34 cellular contexts compared by ENCODE assay signal in the genomic region with DNA sequence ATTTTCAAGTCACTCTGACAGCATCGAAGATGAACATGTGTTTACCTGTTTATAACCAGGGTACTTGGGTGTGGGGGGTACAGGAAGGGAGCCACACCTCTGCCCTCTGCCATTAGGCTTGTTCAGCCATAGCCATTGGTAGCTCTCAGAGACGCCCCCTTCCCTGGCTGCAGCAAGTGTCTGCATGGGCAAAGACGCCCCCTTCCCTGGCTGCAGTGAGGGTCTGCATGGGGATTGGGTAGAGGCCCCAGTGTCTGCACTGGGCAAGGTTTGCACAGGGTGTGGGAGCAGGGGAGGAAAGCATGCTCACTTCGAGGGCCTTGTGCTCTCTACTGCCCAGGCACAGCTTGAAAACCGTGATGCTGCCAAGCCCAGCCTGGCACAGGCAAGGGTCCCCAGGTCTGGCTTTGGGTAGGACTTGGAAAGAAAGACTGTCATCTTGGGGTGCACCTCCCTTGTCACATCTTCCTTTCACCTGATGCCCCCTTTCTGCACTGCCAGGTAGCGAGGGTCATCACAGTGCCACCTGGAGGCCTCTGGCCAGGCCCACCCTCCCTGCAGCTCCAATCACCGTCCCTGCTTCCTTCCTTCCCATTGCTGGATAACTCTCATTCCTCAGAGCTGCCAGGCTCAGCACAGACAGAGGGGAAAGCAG. TPM values are rescaled to one million over a fixed set of nuclear protein-coding genes. Genes with fewer than 3 reads are reported as not detected.
DNase-seq lines count a peak whose midpoint lies in the region; ATAC-seq, FAIRE-seq and TF ChIP-seq lines count a peak whose summit lies in the region.
"Had no signal": no experiment of that assay in that cellular context is flagged by ENCODE, and none has a peak within 500 bp of the region (broad histone marks: within the 10 kb centered on the region; RNA-seq: fewer than 3 reads in every experiment).

No MANE protein-coding gene starts in this region.

- ATAC-seq in HepG2 (peak; percentile 75), right lobe of liver (no peak), GM21619 (IDR thresholded peaks at IDR 0.05; ENCODE audit: unreplicated experiment) (no peak)
- ATAC-seq: activated CD4-positive, alpha-beta T cell treated with anti-CD3 and anti-CD28 coated beads for 36 hours; left lobe of liver; stimulated activated naive CD8-positive, alpha-beta T cell treated with anti-CD3 and anti-CD28 coated beads, Interleukin-15, amount 100 ng/mL, for 72 hours had no signal

- WGBS in HepG2 (ENCODE audit: low lambda C conversion rate): 48% methylated on average over 3 of the region's 7 CpGs
- 86% methylated on average over 3 of the region's 7 CpGs for WGBS in right lobe of liver (ENCODE audit: insufficient coverage, low coverage, low lambda C conversion rate, missing lambda C conversion rate)
- WGBS in esophagus muscularis mucosa: 83% methylated on average over 7 of the region's 7 CpGs

- no peak overlapping the region for H2AFZ ChIP-seq in HepG2 (ENCODE audit: low read length)

- TF ChIP-seq RAD21 in HepG2 (CRISPR knock-in tag; IDR thresholded peaks at IDR 0.05): no peak

- H4K20me1 ChIP-seq in HepG2 (ENCODE audit: insufficient read depth, low read length): no peaks in the 10 kb centered on the region

- peaks cover 5% of the 10 kb centered on the region for H3K27me3 Mint-ChIP-seq in HFFc6 (ENCODE audit: insufficient read depth)
- H3K27me3 Mint-ChIP-seq in type B pancreatic cell: peaks cover 15% of the 10 kb centered on the region
- H3K27me3 Mint-ChIP-seq: activated CD4-positive, alpha-beta T cell treated with anti-CD3 and anti-CD28 coated beads for 36 hours; activated naive CD8-positive, alpha-beta T cell; stimulated activated naive CD8-positive, alpha-beta T cell treated with anti-CD3 and anti-CD28 coated beads, Interleukin-15, amount 100 ng/mL, for 72 hours had no signal

- no peaks in the 10 kb centered on the region for H3K36me3 ChIP-seq in HepG2 (replicated peaks in 1 of 2; ENCODE audit: control insufficient read depth in 1 of 2, insufficient read depth in 2 of 2, low read length in 2 of 2)
- no peaks in the 10 kb centered on the region for H3K36me3 ChIP-seq in right lobe of liver
- H3K36me3 ChIP-seq in esophagus muscularis mucosa: no peaks in the 10 kb centered on the region
- no peaks in the 10 kb centered on the region for H3K36me3 ChIP-seq in Peyer's patch
- H3K36me3 ChIP-seq: right atrium auricular region, SJSA1, thyroid gland had no signal

- H3K9ac ChIP-seq in HepG2 (ENCODE audit: insufficient read depth, low read depth, low read length): no peak overlapping the region

- DNase-seq in HepG2 (ENCODE audit: low spot score) (no peak), right lobe of liver (no peak), HFFc6 (no peak), esophagus muscularis mucosa (ENCODE audit: extremely low spot score) (peak; percentile 62), type B pancreatic cell (ENCODE audit: extremely low spot score, unreplicated experiment) (peak; percentile 60), Peyer's patch (no peak)
- no peak for DNase-seq in stimulated activated CD4-positive, alpha-beta T cell treated with anti-CD3 and anti-CD28 coated beads, Interleukin-2, amount 100 ng/mL, for 24 hours
- DNase-seq: activated CD4-positive, alpha-beta T cell treated with anti-CD3 and anti-CD28 coated beads for 36 hours; activated effector memory CD4-positive, alpha-beta T cell treated with Interleukin-2 at 50 U/mL for 16 hours; activated T-cell treated with anti-CD3 and anti-CD28 coated beads, Interleukin-2, amount 50 U/mL, for 1 hour; CD4-positive, alpha-beta memory T cell; effector CD8-positive, alpha-beta T cell; KBM-7; mesenchymal stem cell; NCI-H1092 treated with DMSO at 0.1 percent for 48 hours; NCI-H1694 treated with DMSO at 0.1 percent for 48 hours; NCI-H82; posterior cingulate gyrus; RPMI8226; stimulated activated naive CD8-positive, alpha-beta T cell treated with anti-CD3 and anti-CD28 coated beads, Interleukin-15, amount 100 ng/mL, for 72 hours; T-helper 1 cell; thyroid gland had no signal

- H3K27ac ChIP-seq in HepG2 (ENCODE audit: extremely low read length, insufficient read depth, low read length) (no peak overlapping the region), right lobe of liver (no peak overlapping the region), esophagus muscularis mucosa (replicated peaks in 1 of 4) (no peak overlapping the region), Peyer's patch (no peak overlapping the region)
- H3K27ac ChIP-seq: epithelial cell of prostate, right atrium auricular region, SJSA1, thyroid gland had no signal

- H3K9me3 Mint-ChIP-seq in HFFc6 (no peaks in the 10 kb centered on the region), type B pancreatic cell (no peaks in the 10 kb centered on the region)
- H3K9me3 Mint-ChIP-seq: CD4-positive, alpha-beta memory T cell; neural crest cell; stimulated activated naive CD8-positive, alpha-beta T cell treated with anti-CD3 and anti-CD28 coated beads, Interleukin-15, amount 100 ng/mL, for 72 hours had no signal

- TF ChIP-seq CTCF in HepG2 (CRISPR knock-in tag; IDR thresholded peaks at IDR 0.05): peak; percentile 66
- TF ChIP-seq CTCF in right lobe of liver (IDR thresholded peaks at IDR 0.05): no peak
- peak; percentile 23; the same call in 1 of the 2 replicates for TF ChIP-seq CTCF in HFFc6 (IDR thresholded peaks at IDR 0.05)
- TF ChIP-seq CTCF in esophagus muscularis mucosa (IDR thresholded peaks at IDR 0.05): no peak
- TF ChIP-seq CTCF in type B pancreatic cell (conservative IDR thresholded peaks at IDR 0.05): no peak
- no peak for TF ChIP-seq CTCF in Peyer's patch (IDR thresholded peaks at IDR 0.05)

- no peak for TF ChIP-seq EP300 in HepG2 (IDR thresholded peaks at IDR 0.05; ENCODE audit: low read depth in 2 of 2, low read length in 2 of 2)
- no peak for TF ChIP-seq EP300 in HepG2 (CRISPR knock-in tag; IDR thresholded peaks at IDR 0.05; ENCODE audit: borderline replicate concordance)
- TF ChIP-seq EP300 in esophagus muscularis mucosa (IDR thresholded peaks at IDR 0.05): no peak

- no peak for TF ChIP-seq POLR2A in HepG2 (IDR thresholded peaks at IDR 0.05; ENCODE audit: insufficient read depth in 1 of 2, low read depth in 2 of 2, low read length in 2 of 2)
- TF ChIP-seq POLR2A in right lobe of liver (IDR thresholded peaks at IDR 0.05): no peak
- no peak for TF ChIP-seq POLR2A in esophagus muscularis mucosa (IDR thresholded peaks at IDR 0.05; ENCODE audit: low read depth)
- TF ChIP-seq POLR2A in Peyer's patch (IDR thresholded peaks at IDR 0.05): no peak

- no peaks in the 10 kb centered on the region for H3K79me2 ChIP-seq in HepG2 (ENCODE audit: insufficient read depth, low read length)

- H3K4me1 ChIP-seq in HepG2 (ENCODE audit: insufficient read depth, low read length): peaks cover 24% of the 10 kb centered on the region
- H3K4me1 ChIP-seq in right lobe of liver: no peaks in the 10 kb centered on the region
- no peaks in the 10 kb centered on the region for H3K4me1 ChIP-seq in esophagus muscularis mucosa
- no peaks in the 10 kb centered on the region for H3K4me1 ChIP-seq in Peyer's patch
- H3K4me1 ChIP-seq: right atrium auricular region, SJSA1, thyroid gland had no signal

- BruUV-seq in HepG2 (replicated peaks; lab: Mats Ljungman, UMichigan): no TSS peak

- CTCF ChIA-PET in HepG2 (lab: Yijun Ruan, JAX; ENCODE audit: low intra/inter-chr PET ratio, low total read pairs): interaction anchor here (1.0 kb wide), 1 partner anchor 76 kb away, joined by 3 read pairs; no protein-coding TSS in a partner anchor

- peak overlapping the region; percentile 72; the same call in 1 of the 2 replicates for H3K4me2 ChIP-seq in HepG2 (ENCODE audit: low read depth, low read length)
- H3K4me2 ChIP-seq: smooth muscle cell had no signal

- intact Hi-C loops in HepG2 (cut with micrococcal nuclease; ENCODE audit: unreplicated experiment) (loop anchor here (1.0 kb wide), 1 partner anchor 14 kb away; no protein-coding TSS in a partner anchor), right lobe of liver (cut with DNase I) (no loop called here), esophagus muscularis mucosa (cut with DNase I) (no loop called here)

- no peaks in the 10 kb centered on the region for H3K4me1 Mint-ChIP-seq in HFFc6 (ENCODE audit: low read depth)
- no peaks in the 10 kb centered on the region for H3K4me1 Mint-ChIP-seq in type B pancreatic cell (ENCODE audit: unreplicated experiment)
- H3K4me1 Mint-ChIP-seq: activated CD4-positive, alpha-beta T cell treated with anti-CD3 and anti-CD28 coated beads for 36 hours; CD4-positive, alpha-beta memory T cell; neural crest cell; stimulated activated naive CD8-positive, alpha-beta T cell treated with anti-CD3 and anti-CD28 coated beads, Interleukin-15, amount 100 ng/mL, for 72 hours had no signal

- no peaks in the 10 kb centered on the region for H3K36me3 Mint-ChIP-seq in HFFc6 (ENCODE audit: low read depth)
- H3K36me3 Mint-ChIP-seq in type B pancreatic cell: no peaks in the 10 kb centered on the region
- H3K36me3 Mint-ChIP-seq: activated naive CD8-positive, alpha-beta T cell; CD4-positive, alpha-beta memory T cell had no signal

- H3K27me3 ChIP-seq in HepG2 (ENCODE audit: control insufficient read depth in 1 of 2, insufficient read depth in 2 of 2, low read length in 2 of 2) (no peaks in the 10 kb centered on the region), right lobe of liver (no peaks in the 10 kb centered on the region), esophagus muscularis mucosa (peaks cover 0 to 8% (median 0%) of the 10 kb centered on the region in 4 donors), Peyer's patch (no peaks in the 10 kb centered on the region)
- H3K27me3 ChIP-seq: right atrium auricular region, SJSA1, thyroid gland had no signal

- H3K4me3 Mint-ChIP-seq in HFFc6 (no peak overlapping the region), type B pancreatic cell (no peak overlapping the region)
- H3K4me3 Mint-ChIP-seq: activated CD4-positive, alpha-beta T cell treated with anti-CD3 and anti-CD28 coated beads for 36 hours; activated naive CD8-positive, alpha-beta T cell; neural crest cell; stimulated activated naive CD8-positive, alpha-beta T cell treated with anti-CD3 and anti-CD28 coated beads, Interleukin-15, amount 100 ng/mL, for 72 hours had no signal

- FAIRE-seq in HepG2 (lab: Jason Lieb, UNC): no peak
- FAIRE-seq: GM12891, HTR-8/SVneo, islet of Langerhans had no signal

- POLR2A ChIA-PET in HepG2 (lab: Yijun Ruan, JAX): interaction anchor here (1.6 kb wide), 1 partner anchor 43 kb away, joined by 5 read pairs; a partner anchor contains a TSS

- H3K9me3 ChIP-seq in HepG2 (ENCODE audit: low read length) (no peaks in the 10 kb centered on the region), right lobe of liver (no peaks in the 10 kb centered on the region), esophagus muscularis mucosa (no peaks in the 10 kb centered on the region), Peyer's patch (no peaks in the 10 kb centered on the region)
- H3K9me3 ChIP-seq: right atrium auricular region, SJSA1, thyroid gland had no signal

- H3K4me3 ChIP-seq in HepG2 (replicated peaks in 1 of 3; ENCODE audit: insufficient read depth in 1 of 3, low read depth in 2 of 3, low read length in 3 of 3) (no peak overlapping the region), right lobe of liver (no peak overlapping the region), esophagus muscularis mucosa (no peak overlapping the region), Peyer's patch (no peak overlapping the region)
- H3K4me3 ChIP-seq: right atrium auricular region, SJSA1, smooth muscle cell, thyroid gland had no signal

- H3K27ac Mint-ChIP-seq in HFFc6 (no peak overlapping the region), type B pancreatic cell (no peak overlapping the region)
- H3K27ac Mint-ChIP-seq: activated CD4-positive, alpha-beta T cell treated with anti-CD3 and anti-CD28 coated beads for 36 hours; activated naive CD8-positive, alpha-beta T cell; stimulated activated naive CD8-positive, alpha-beta T cell treated with anti-CD3 and anti-CD28 coated beads, Interleukin-15, amount 100 ng/mL, for 72 hours had no signal

- in situ Hi-C loops in HepG2 (cut with HindIII; ENCODE audit: extremely low pct_ligation_motif_present, low pct_unique_long_range_greater_than_20kb): no loop called here

RNA-seq across cellular contexts. Expression of a gene that starts 3.7 kb away (rescaled TPM):
- total RNA-seq in HepG2 (2016; rRNA removed; fragmentation: Illumina TruSeq; extraction: Trizol): 0.60 and 0.95 TPM in 2 replicates
- total RNA-seq in HepG2 (2016; cell fraction: cytosol; rRNA removed; fragmentation: Illumina TruSeq; extraction: Trizol; ENCODE audit: low read depth): 2.2 and 2.6 TPM in 2 replicates
- total RNA-seq in HepG2 (2016; cell fraction: insoluble cytoplasmic fraction; rRNA removed; fragmentation: Illumina TruSeq; extraction: Trizol): 0.42 and 0.65 TPM in 2 replicates
- 1.3 and 1.4 TPM in 2 replicates for total RNA-seq in HepG2 (2016; cell fraction: membrane; rRNA removed; fragmentation: Illumina TruSeq; extraction: Trizol)
- 1.3 and 1.4 TPM in 2 replicates for total RNA-seq in HepG2 (2016; cell fraction: nucleus; rRNA removed; fragmentation: Illumina TruSeq; extraction: Trizol)
- polyA plus RNA-seq in HepG2 (2011; rRNA removed): 0.78 and 1.6 TPM in 2 replicates
- polyA plus RNA-seq in HepG2 (2011; cell fraction: cytosol; rRNA removed): 0.83 and 1.5 TPM in 2 replicates
- 3.0 and 3.2 TPM in 2 replicates for polyA plus RNA-seq in HepG2 (2011; cell fraction: nucleus; rRNA removed)
- 1.9 and 2.5 TPM in 2 replicates for polyA plus RNA-seq in HepG2 (2012)
- polyA plus RNA-seq in HepG2 (2016; cell fraction: cytosol; fragmentation: Illumina TruSeq; extraction: Trizol; ENCODE audit: low read depth): 1.4 and 2.2 TPM in 2 replicates
- 0.38 and 0.45 TPM in 2 replicates for polyA plus RNA-seq in HepG2 (2016; cell fraction: insoluble cytoplasmic fraction; fragmentation: Illumina TruSeq; extraction: Trizol; ENCODE audit: low read depth)
- 1.4 and 1.9 TPM in 2 replicates for polyA plus RNA-seq in HepG2 (2016; cell fraction: membrane; fragmentation: Illumina TruSeq; extraction: Trizol; ENCODE audit: low read depth)
- 1.1 and 2.7 TPM in 2 replicates for polyA plus RNA-seq in HepG2 (2016; cell fraction: nucleus; fragmentation: Illumina TruSeq; extraction: Trizol; ENCODE audit: insufficient read depth, low read depth)
- polyA minus RNA-seq in HepG2 (2011; rRNA and poly(A)+ RNA removed; ENCODE audit: low replicate concordance): 0.12 and 0.19 TPM in 2 replicates
- polyA minus RNA-seq in HepG2 (2011; cell fraction: cytosol; rRNA and poly(A)+ RNA removed): 1.1 TPM in 1 of 2 replicates, not detected in the other
- 0.90 and 1.2 TPM in 2 replicates for polyA minus RNA-seq in HepG2 (2011; cell fraction: nucleus; rRNA and poly(A)+ RNA removed)
- 1 to 10 TPM in 1 of 6 experiments, under 1 TPM in 3, not detected in 2; 0.25 to 1.4 (median 0.29) TPM for total RNA-seq in right lobe of liver
- 1 to 10 TPM in 1 of 6 experiments, under 1 TPM in 5; 0.24 to 1.4 (median 0.52) TPM for total RNA-seq in HFFc6 (2021; fragmentation: NEBNext Ultra II Directional; extraction: Animal tissue kit (Norgen Biotek cat#: 25700))
- total RNA-seq in esophagus muscularis mucosa: under 1 TPM in 2 of 4 donors, not detected in 2; 0.32 to 0.57 TPM
- total RNA-seq in type B pancreatic cell (ENCODE audit: low replicate concordance): 0.36 and 0.82 TPM in 2 replicates
- total RNA-seq in Peyer's patch: not detected
- total RNA-seq: glomerular endothelial cell, right atrium auricular region had no signal

RNA-seq across cellular contexts. Expression of a gene that starts 15.0 kb away (rescaled TPM):
- total RNA-seq in HepG2 (2016; rRNA removed; fragmentation: Illumina TruSeq; extraction: Trizol) (16.3 and 16.8 TPM in 2 replicates), right lobe of liver (1 to 10 TPM; 4.5 to 7.4 (median 6.0) TPM), esophagus muscularis mucosa (10 to 100 TPM; 12.1 to 17.1 (median 14.2) TPM), type B pancreatic cell (ENCODE audit: low replicate concordance) (22.9 and 25.4 TPM in 2 replicates), Peyer's patch (10 to 100 TPM; 20.0 to 36.4 (median 31.9) TPM)
- total RNA-seq in HepG2 (2016; cell fraction: cytosol; rRNA removed; fragmentation: Illumina TruSeq; extraction: Trizol; ENCODE audit: low read depth): 5.3 and 8.9 TPM in 2 replicates
- total RNA-seq in HepG2 (2016; cell fraction: insoluble cytoplasmic fraction; rRNA removed; fragmentation: Illumina TruSeq; extraction: Trizol): 16.4 and 17.2 TPM in 2 replicates
- 6.3 and 7.2 TPM in 2 replicates for total RNA-seq in HepG2 (2016; cell fraction: membrane; rRNA removed; fragmentation: Illumina TruSeq; extraction: Trizol)
- total RNA-seq in HepG2 (2016; cell fraction: nucleus; rRNA removed; fragmentation: Illumina TruSeq; extraction: Trizol): 17.7 and 18.0 TPM in 2 replicates
- 12.1 and 12.3 TPM in 2 replicates for polyA plus RNA-seq in HepG2 (2011; rRNA removed)
- 8.5 and 9.3 TPM in 2 replicates for polyA plus RNA-seq in HepG2 (2011; cell fraction: cytosol; rRNA removed)
- 19.5 and 21.4 TPM in 2 replicates for polyA plus RNA-seq in HepG2 (2011; cell fraction: nucleus; rRNA removed)
- 6.9 and 7.4 TPM in 2 replicates for polyA plus RNA-seq in HepG2 (2012)
- polyA plus RNA-seq in HepG2 (2016; cell fraction: cytosol; fragmentation: Illumina TruSeq; extraction: Trizol; ENCODE audit: low read depth): 0.67 and 0.86 TPM in 2 replicates
- 10.6 and 12.8 TPM in 2 replicates for polyA plus RNA-seq in HepG2 (2016; cell fraction: insoluble cytoplasmic fraction; fragmentation: Illumina TruSeq; extraction: Trizol; ENCODE audit: low read depth)
- polyA plus RNA-seq in HepG2 (2016; cell fraction: membrane; fragmentation: Illumina TruSeq; extraction: Trizol; ENCODE audit: low read depth): 1.9 and 2.2 TPM in 2 replicates
- 22.2 and 24.0 TPM in 2 replicates for polyA plus RNA-seq in HepG2 (2016; cell fraction: nucleus; fragmentation: Illumina TruSeq; extraction: Trizol; ENCODE audit: insufficient read depth, low read depth)
- 23.9 and 24.6 TPM in 2 replicates for polyA minus RNA-seq in HepG2 (2011; rRNA and poly(A)+ RNA removed; ENCODE audit: low replicate concordance)
- polyA minus RNA-seq in HepG2 (2011; cell fraction: cytosol; rRNA and poly(A)+ RNA removed): 7.1 and 8.5 TPM in 2 replicates
- polyA minus RNA-seq in HepG2 (2011; cell fraction: nucleus; rRNA and poly(A)+ RNA removed): 29.0 and 31.5 TPM in 2 replicates
- total RNA-seq in HFFc6 (2021; fragmentation: NEBNext Ultra II Directional; extraction: Animal tissue kit (Norgen Biotek cat#: 25700)): 10 to 100 TPM in 3 of 6 experiments, 1 to 10 TPM in 3; 9.3 to 12.6 (median 9.9) TPM

RNA-seq across cellular contexts. Expression of a gene that starts 43.3 kb away (rescaled TPM):
- 53.4 and 54.8 TPM in 2 replicates for total RNA-seq in HepG2 (2016; rRNA removed; fragmentation: Illumina TruSeq; extraction: Trizol)
- 16.2 and 27.8 TPM in 2 replicates for total RNA-seq in HepG2 (2016; cell fraction: cytosol; rRNA removed; fragmentation: Illumina TruSeq; extraction: Trizol; ENCODE audit: low read depth)
- total RNA-seq in HepG2 (2016; cell fraction: insoluble cytoplasmic fraction; rRNA removed; fragmentation: Illumina TruSeq; extraction: Trizol): 55.5 and 56.9 TPM in 2 replicates
- 43.6 and 47.0 TPM in 2 replicates for total RNA-seq in HepG2 (2016; cell fraction: membrane; rRNA removed; fragmentation: Illumina TruSeq; extraction: Trizol)
- total RNA-seq in HepG2 (2016; cell fraction: nucleus; rRNA removed; fragmentation: Illumina TruSeq; extraction: Trizol): 62.9 and 68.9 TPM in 2 replicates
- 75.6 and 83.2 TPM in 2 replicates for polyA plus RNA-seq in HepG2 (2011; rRNA removed)
- polyA plus RNA-seq in HepG2 (2011; cell fraction: cytosol; rRNA removed): 46.0 and 47.5 TPM in 2 replicates
- polyA plus RNA-seq in HepG2 (2011; cell fraction: nucleus; rRNA removed): 141 and 161 TPM in 2 replicates
- polyA plus RNA-seq in HepG2 (2012): 32.8 and 35.8 TPM in 2 replicates
- polyA plus RNA-seq in HepG2 (2016; cell fraction: cytosol; fragmentation: Illumina TruSeq; extraction: Trizol; ENCODE audit: low read depth): 22.2 and 35.6 TPM in 2 replicates
- 41.3 and 42.7 TPM in 2 replicates for polyA plus RNA-seq in HepG2 (2016; cell fraction: insoluble cytoplasmic fraction; fragmentation: Illumina TruSeq; extraction: Trizol; ENCODE audit: low read depth)
- 30.7 and 38.8 TPM in 2 replicates for polyA plus RNA-seq in HepG2 (2016; cell fraction: membrane; fragmentation: Illumina TruSeq; extraction: Trizol; ENCODE audit: low read depth)
- 77.8 and 80.4 TPM in 2 replicates for polyA plus RNA-seq in HepG2 (2016; cell fraction: nucleus; fragmentation: Illumina TruSeq; extraction: Trizol; ENCODE audit: insufficient read depth, low read depth)
- 46.6 and 83.6 TPM in 2 replicates for polyA minus RNA-seq in HepG2 (2011; rRNA and poly(A)+ RNA removed; ENCODE audit: low replicate concordance)
- 24.0 and 25.8 TPM in 2 replicates for polyA minus RNA-seq in HepG2 (2011; cell fraction: cytosol; rRNA and poly(A)+ RNA removed)
- 176 and 200 TPM in 2 replicates for polyA minus RNA-seq in HepG2 (2011; cell fraction: nucleus; rRNA and poly(A)+ RNA removed)
- total RNA-seq in right lobe of liver: 10 to 100 TPM; 21.5 to 44.4 (median 26.0) TPM
- total RNA-seq in HFFc6 (2021; fragmentation: NEBNext Ultra II Directional; extraction: Animal tissue kit (Norgen Biotek cat#: 25700)): 10 to 100 TPM; 38.6 to 50.0 (median 43.5) TPM
- 100 to 1,000 TPM in 3 of 4 donors, 10 to 100 TPM in 1; 92.3 to 140 (median 112) TPM for total RNA-seq in esophagus muscularis mucosa
- total RNA-seq in type B pancreatic cell (ENCODE audit: low replicate concordance): 69.2 and 89.1 TPM in 2 replicates
- 100 to 1,000 TPM; 111 to 169 (median 139) TPM for total RNA-seq in Peyer's patch

RNA-seq across cellular contexts. Expression of a gene that starts 49.9 kb away (rescaled TPM):
- 6.3 and 10.4 TPM in 2 replicates for total RNA-seq in HepG2 (2016; rRNA removed; fragmentation: Illumina TruSeq; extraction: Trizol)
- 1.0 and 1.3 TPM in 2 replicates for total RNA-seq in HepG2 (2016; cell fraction: cytosol; rRNA removed; fragmentation: Illumina TruSeq; extraction: Trizol; ENCODE audit: low read depth)
- 6.0 and 8.6 TPM in 2 replicates for total RNA-seq in HepG2 (2016; cell fraction: insoluble cytoplasmic fraction; rRNA removed; fragmentation: Illumina TruSeq; extraction: Trizol)
- 3.2 and 3.9 TPM in 2 replicates for total RNA-seq in HepG2 (2016; cell fraction: membrane; rRNA removed; fragmentation: Illumina TruSeq; extraction: Trizol)
- total RNA-seq in HepG2 (2016; cell fraction: nucleus; rRNA removed; fragmentation: Illumina TruSeq; extraction: Trizol): 3.5 and 4.0 TPM in 2 replicates
- 4.7 and 5.4 TPM in 2 replicates for polyA plus RNA-seq in HepG2 (2011; rRNA removed)
- polyA plus RNA-seq in HepG2 (2011; cell fraction: cytosol; rRNA removed): 3.4 and 4.4 TPM in 2 replicates
- 0.87 and 1.9 TPM in 2 replicates for polyA plus RNA-seq in HepG2 (2011; cell fraction: nucleus; rRNA removed)
- polyA plus RNA-seq in HepG2 (2012): 4.5 and 5.0 TPM in 2 replicates
- polyA plus RNA-seq in HepG2 (2016; cell fraction: cytosol; fragmentation: Illumina TruSeq; extraction: Trizol; ENCODE audit: low read depth): 0.53 and 0.85 TPM in 2 replicates
- polyA plus RNA-seq in HepG2 (2016; cell fraction: insoluble cytoplasmic fraction; fragmentation: Illumina TruSeq; extraction: Trizol; ENCODE audit: low read depth): 8.3 and 10.1 TPM in 2 replicates
- 1.4 and 1.9 TPM in 2 replicates for polyA plus RNA-seq in HepG2 (2016; cell fraction: membrane; fragmentation: Illumina TruSeq; extraction: Trizol; ENCODE audit: low read depth)
- polyA plus RNA-seq in HepG2 (2016; cell fraction: nucleus; fragmentation: Illumina TruSeq; extraction: Trizol; ENCODE audit: insufficient read depth, low read depth): 5.9 and 6.7 TPM in 2 replicates
- polyA minus RNA-seq in HepG2 (2011; rRNA and poly(A)+ RNA removed; ENCODE audit: low replicate concordance): 1.1 and 3.9 TPM in 2 replicates
- 2.8 and 3.8 TPM in 2 replicates for polyA minus RNA-seq in HepG2 (2011; cell fraction: cytosol; rRNA and poly(A)+ RNA removed)
- polyA minus RNA-seq in HepG2 (2011; cell fraction: nucleus; rRNA and poly(A)+ RNA removed): 6.2 and 7.5 TPM in 2 replicates
- total RNA-seq in right lobe of liver: 1 to 10 TPM; 1.4 to 3.4 (median 2.3) TPM
- 1 to 10 TPM; 3.6 to 5.5 (median 5.3) TPM for total RNA-seq in HFFc6 (2021; fragmentation: NEBNext Ultra II Directional; extraction: Animal tissue kit (Norgen Biotek cat#: 25700))
- total RNA-seq in esophagus muscularis mucosa: 1 to 10 TPM; 2.1 to 3.8 (median 3.3) TPM
- 10.2 and 10.8 TPM in 2 replicates for total RNA-seq in type B pancreatic cell (ENCODE audit: low replicate concordance)
- total RNA-seq in Peyer's patch: 1 to 10 TPM; 2.2 to 4.2 (median 2.6) TPM

Comparison
In these comparisons a context has a peak if more than half of its experiments do, and no peak if none do; other contexts are left out.
1. CTCF ChIP-seq: peak in HepG2 (single experiment) and HFFc6 (single experiment); none in right lobe of liver (0 of 4), esophagus muscularis mucosa (0 of 3), type B pancreatic cell (single experiment) and Peyer's patch (0 of 6).
2. DNase-seq: peak in esophagus muscularis mucosa (single experiment) and type B pancreatic cell (single experiment); none in HepG2 (single experiment), right lobe of liver (0 of 3), HFFc6 (single experiment), stimulated activated CD4-positive, alpha-beta T cell treated with anti-CD3 and anti-CD28 coated beads, Interleukin-2, amount 100 ng/mL, for 24 hours (0 of 2) and Peyer's patch (0 of 3).